32 cellular contexts compared by ENCODE assay signal in genomic region chr17:6542577-6542976, GRCh38.
"Had no signal": no experiment of that assay in that cellular context is flagged by ENCODE, and none has a peak within 500 bp of the region (broad histone marks: within the 10 kb centered on the region; RNA-seq: fewer than 3 reads in every experiment).

No MANE protein-coding gene starts in this region.

- H3K4me3 Mint-ChIP-seq: activated B cell treated with CpG ODN at 0.5 μM for 24 hours; activated CD4-positive, alpha-beta memory T cell treated with anti-CD3 and anti-CD28 coated beads for 36 hours; activated CD4-positive, alpha-beta T cell treated with anti-CD3 and anti-CD28 coated beads, Interleukin-2, amount 10 ng/mL, durations not matched to agents 24 days and 14 days; activated CD8-positive, alpha-beta T cell treated with anti-CD3 and anti-CD28 coated beads for 36 hours; activated naive CD4-positive, alpha-beta T cell treated with anti-CD3 and anti-CD28 coated beads for 36 hours; activated naive CD8-positive, alpha-beta T cell treated with anti-CD3 and anti-CD28 coated beads for 36 hours; activated T-cell treated with anti-CD3 and anti-CD28 coated beads, Interleukin-2, amount 50 U/mL, for 4 hours; activated T-cell treated with anti-CD3 and anti-CD28 coated beads, Interleukin-2, amount 50 U/mL, for 72 hours; activated T-helper 1 cell treated with anti-CD3 and anti-CD28 coated beads, Interleukin-12 subunit alpha, Interleukin-12 subunit beta, Interleukin-2, Interleukin-4 antibody, amounts not matched to agents 30 ng/mL and 10 ng/mL and 1 ng/mL, durations not matched to agents 14 hours and 24 hours and 36 hours; activated T-helper 17 cell treated with anti-CD3 and anti-CD28 coated beads, Interleukin-2, amount 50 U/mL, for 72 hours; T-helper 1 cell treated with Interleukin-12 subunit alpha and Interleukin-12 subunit beta and Interleukin-4 antibody, amounts not matched to agents 30 μg/mL and 1 μg/mL, for 36 hours; T-helper 2 cell treated with Interferon-gamma antibody and Interleukin-4, amounts not matched to agents 5 μg/mL and 100 μg/mL, for 36 hours had no signal

- H3K36me3 Mint-ChIP-seq: activated CD4-positive, alpha-beta memory T cell treated with anti-CD3 and anti-CD28 coated beads for 36 hours; activated naive CD4-positive, alpha-beta T cell treated with anti-CD3 and anti-CD28 coated beads, Interleukin-2, amount 50 U/mL, for 72 hours; activated naive CD8-positive, alpha-beta T cell treated with anti-CD3 and anti-CD28 coated beads for 36 hours had no signal

- H3K27me3 Mint-ChIP-seq: activated CD4-positive, alpha-beta memory T cell treated with anti-CD3 and anti-CD28 coated beads for 36 hours; activated CD4-positive, alpha-beta T cell treated with anti-CD3 and anti-CD28 coated beads, Interleukin-2, amount 10 ng/mL, durations not matched to agents 24 days and 14 days; activated CD8-positive, alpha-beta T cell treated with anti-CD3 and anti-CD28 coated beads for 36 hours had no signal

- H3K9me3 Mint-ChIP-seq: activated B cell treated with CpG ODN at 0.5 μM for 24 hours; activated naive CD4-positive, alpha-beta T cell treated with anti-CD3 and anti-CD28 coated beads for 36 hours; activated naive CD4-positive, alpha-beta T cell treated with anti-CD3 and anti-CD28 coated beads, Interleukin-2, amount 50 U/mL, for 72 hours; activated T-cell treated with anti-CD3 and anti-CD28 coated beads, Interleukin-2, amount 50 U/mL, for 4 hours; activated T-cell treated with anti-CD3 and anti-CD28 coated beads, Interleukin-2, amount 50 U/mL, for 72 hours; activated T-helper 17 cell treated with anti-CD3 and anti-CD28 coated beads, Interleukin-2, amount 50 U/mL, for 72 hours; T-helper 2 cell treated with Interferon-gamma antibody and Interleukin-4, amounts not matched to agents 5 μg/mL and 100 μg/mL, for 36 hours had no signal

- DNase-seq: activated B cell treated with CpG ODN at 0.5 μM for 24 hours; activated CD4-positive, alpha-beta memory T cell treated with anti-CD3 and anti-CD28 coated beads for 36 hours; activated CD4-positive, alpha-beta T cell treated with anti-CD3 and anti-CD28 coated beads for 4 hours; activated CD4-positive, alpha-beta T cell treated with anti-CD3 and anti-CD28 coated beads, Interleukin-2, amount 10 ng/mL, durations not matched to agents 24 days and 14 days; activated CD4-positive, alpha-beta T cell treated with anti-CD3 and anti-CD28 coated beads, Interleukin-2, amount 50 U/mL, for 1 hour; activated CD4-positive, alpha-beta T cell treated with anti-CD3 and anti-CD28 coated beads, Interleukin-2, amount 50 U/mL, for 4 hours; activated CD4-positive, CD25-positive, alpha-beta regulatory T cell treated with anti-CD3 and anti-CD28 coated beads, Interleukin-2, amount 50 U/mL, for 72 hours; activated CD8-positive, alpha-beta memory T cell treated with anti-CD3 and anti-CD28 coated beads, Interleukin-2, amount 50 U/mL, for 4 hours; activated CD8-positive, alpha-beta T cell treated with anti-CD3 and anti-CD28 coated beads for 36 hours; activated effector memory CD4-positive, alpha-beta T cell treated with anti-CD3 and anti-CD28 coated beads, Interleukin-2, amount 50 U/mL, for 16 hours; activated gamma-delta T cell treated with Interleukin-2 at 50 U/mL for 16 hours; activated naive CD4-positive, alpha-beta T cell; activated naive CD4-positive, alpha-beta T cell treated with anti-CD3 and anti-CD28 coated beads for 36 hours; activated naive CD4-positive, alpha-beta T cell treated with anti-CD3 and anti-CD28 coated beads, Interleukin-2, amount 50 U/mL, for 16 hours; activated naive CD8-positive, alpha-beta T cell treated with anti-CD3 and anti-CD28 coated beads for 36 hours; activated T-cell treated with anti-CD3 and anti-CD28 coated beads for 4 hours; activated T-cell treated with anti-CD3 and anti-CD28 coated beads, Interleukin-2, amount 50 U/mL, for 1 hour; activated T-cell treated with anti-CD3 and anti-CD28 coated beads, Interleukin-2, amount 50 U/mL, for 4 hours; activated T-cell treated with anti-CD3 and anti-CD28 coated beads, Interleukin-2, amount 50 U/mL, for 72 hours; adrenal gland; amniotic stem cell; body of pancreas; brain microvascular endothelial cell; central memory CD4-positive, alpha-beta T cell; T-helper 1 cell; T-helper 2 cell; T-helper 9 cell had no signal

- H3K4me1 Mint-ChIP-seq: activated B cell treated with CpG ODN at 0.5 μM for 24 hours; activated CD4-positive, alpha-beta T cell treated with anti-CD3 and anti-CD28 coated beads, Interleukin-2, amount 10 ng/mL, durations not matched to agents 24 days and 14 days; activated naive CD8-positive, alpha-beta T cell treated with anti-CD3 and anti-CD28 coated beads for 36 hours; activated T-helper 17 cell treated with anti-CD3 and anti-CD28 coated beads, Interleukin-2, amount 50 U/mL, for 72 hours had no signal

- ATAC-seq: activated CD8-positive, alpha-beta T cell treated with anti-CD3 and anti-CD28 coated beads for 36 hours; activated naive CD4-positive, alpha-beta T cell treated with anti-CD3 and anti-CD28 coated beads, Interleukin-2, amount 50 U/mL, for 72 hours; activated T-cell treated with anti-CD3 and anti-CD28 coated beads, Interleukin-2, amount 50 U/mL, for 4 hours; activated T-cell treated with anti-CD3 and anti-CD28 coated beads, Interleukin-2, amount 50 U/mL, for 72 hours; activated T-helper 17 cell treated with anti-CD3 and anti-CD28 coated beads, Interleukin-2, amount 50 U/mL, for 72 hours; body of pancreas had no signal

- H3K27ac Mint-ChIP-seq: activated B cell treated with CpG ODN at 0.5 μM for 24 hours; activated CD4-positive, alpha-beta memory T cell treated with anti-CD3 and anti-CD28 coated beads for 36 hours; activated CD4-positive, alpha-beta T cell treated with anti-CD3 and anti-CD28 coated beads, Interleukin-2, amount 10 ng/mL, durations not matched to agents 24 days and 14 days; activated CD8-positive, alpha-beta T cell treated with anti-CD3 and anti-CD28 coated beads for 36 hours; activated naive CD4-positive, alpha-beta T cell treated with anti-CD3 and anti-CD28 coated beads for 36 hours; activated naive CD4-positive, alpha-beta T cell treated with anti-CD3 and anti-CD28 coated beads, Interleukin-2, amount 50 U/mL, for 72 hours; activated naive CD8-positive, alpha-beta T cell treated with anti-CD3 and anti-CD28 coated beads for 36 hours; activated T-cell treated with anti-CD3 and anti-CD28 coated beads, Interleukin-2, amount 50 U/mL, for 72 hours; activated T-helper 1 cell treated with anti-CD3 and anti-CD28 coated beads, Interleukin-12 subunit alpha, Interleukin-12 subunit beta, Interleukin-2, Interleukin-4 antibody, amounts not matched to agents 30 ng/mL and 10 ng/mL and 1 ng/mL, durations not matched to agents 14 hours and 24 hours and 36 hours; activated T-helper 17 cell treated with anti-CD3 and anti-CD28 coated beads, Interleukin-2, amount 50 U/mL, for 72 hours; T-helper 1 cell treated with Interleukin-12 subunit alpha and Interleukin-12 subunit beta and Interleukin-4 antibody, amounts not matched to agents 30 μg/mL and 1 μg/mL, for 36 hours; T-helper 2 cell treated with Interferon-gamma antibody and Interleukin-4, amounts not matched to agents 5 μg/mL and 100 μg/mL, for 36 hours had no signal
